8 cellular contexts compared by ENCODE assay signal in genomic region chr7:108570146-108570755, GRCh38. TPM values are rescaled to one million over a fixed set of nuclear protein-coding genes. Genes with fewer than 3 reads are reported as not detected.
DNase-seq lines count a peak whose midpoint lies in the region; ATAC-seq and TF ChIP-seq lines count a peak whose summit lies in the region.

No MANE protein-coding gene starts in this region.

- H3K27me3 Mint-ChIP-seq in CD4-positive, CD25-positive, alpha-beta regulatory T cell, result peaks cover 7% of the 10 kb centered on the region
- peaks cover 4% of the 10 kb centered on the region for H3K27me3 Mint-ChIP-seq in glutamatergic neuron (ENCODE audit: unreplicated experiment)

- H3K36me3 Mint-ChIP-seq in CD4-positive, CD25-positive, alpha-beta regulatory T cell, result peaks cover 18% of the 10 kb centered on the region
- no peaks in the 10 kb centered on the region for H3K36me3 Mint-ChIP-seq in glutamatergic neuron (ENCODE audit: unreplicated experiment)

- peaks cover 0 to 6% (median 0%) of the 10 kb centered on the region in 7 donors for H3K9me3 Mint-ChIP-seq in CD4-positive, CD25-positive, alpha-beta regulatory T cell
- H3K9me3 Mint-ChIP-seq in glutamatergic neuron (ENCODE audit: unreplicated experiment), result peaks cover 7% of the 10 kb centered on the region

- BruUV-seq in Panc1 (replicated peaks; lab: Mats Ljungman, UMichigan), result no TSS peak

- 0 to 1% (median 0%) methylated on average over 36 of the region's 36 CpGs for WGBS in ovary, 3 donors

- peak overlapping the region; percentile 98 to 100 (median 100) for H3K27ac Mint-ChIP-seq in CD4-positive, CD25-positive, alpha-beta regulatory T cell
- H3K27ac Mint-ChIP-seq in glutamatergic neuron (ENCODE audit: unreplicated experiment), result peak overlapping the region; percentile 96

- POLR2A ChIA-PET in Panc1 (lab: Charles Lee), result interaction anchor here (0.5 to 0.7 kb wide), 2 partner anchors 45 to 642 kb away, joined by 3 to 5 read pairs; no protein-coding TSS in a partner anchor

- H3K4me3 ChIP-seq in CD4-positive, CD25-positive, alpha-beta regulatory T cell (ENCODE audit: low read depth, low read length), result peak overlapping the region; percentile 89
- H3K4me3 ChIP-seq in Panc1 (ENCODE audit: low read depth in 2 of 2, low read length in 2 of 2) (peak overlapping the region; percentile 72 to 92), ovary (peak overlapping the region; percentile 92), upper lobe of right lung (peak overlapping the region; percentile 86)

- H3K36me3 ChIP-seq in CD4-positive, CD25-positive, alpha-beta regulatory T cell (ENCODE audit: control insufficient read depth, insufficient read depth, low read length), result peaks cover 24% of the 10 kb centered on the region
- H3K36me3 ChIP-seq in Panc1 (ENCODE audit: control insufficient read depth, insufficient read depth, low read length) (peaks cover 21% of the 10 kb centered on the region), ovary (no peaks in the 10 kb centered on the region), upper lobe of right lung (peaks cover 36% of the 10 kb centered on the region)

- peak overlapping the region; percentile 100 for H3K27ac ChIP-seq in CD4-positive, CD25-positive, alpha-beta regulatory T cell (ENCODE audit: insufficient read depth, low read length, poor library complexity, severe bottlenecking)
- H3K27ac ChIP-seq in Panc1 (ENCODE audit: low read length) (peak overlapping the region; percentile 80), ovary (peak overlapping the region; percentile 85 to 88), upper lobe of right lung (peak overlapping the region; percentile 95)

- H3K4me1 Mint-ChIP-seq in CD4-positive, CD25-positive, alpha-beta regulatory T cell, result peaks cover 24 to 71% (median 44%) of the 10 kb centered on the region in 4 donors
- peaks cover 10% of the 10 kb centered on the region for H3K4me1 Mint-ChIP-seq in glutamatergic neuron (ENCODE audit: low read depth, unreplicated experiment)

- peaks cover 40% of the 10 kb centered on the region for H3K4me1 ChIP-seq in CD4-positive, CD25-positive, alpha-beta regulatory T cell (ENCODE audit: control insufficient read depth, insufficient read depth, low read length, poor library complexity, severe bottlenecking)
- peaks cover 9% of the 10 kb centered on the region; the same call in 1 of the 2 replicates for H3K4me1 ChIP-seq in Panc1 (ENCODE audit: control insufficient read depth, insufficient read depth, low read length)
- peaks cover 2% of the 10 kb centered on the region for H3K4me1 ChIP-seq in ovary (ENCODE audit: insufficient read depth)
- peaks cover 55% of the 10 kb centered on the region for H3K4me1 ChIP-seq in upper lobe of right lung

- ATAC-seq in CD4-positive, CD25-positive, alpha-beta regulatory T cell (ENCODE audit: low read depth in 2 of 2), result no peak
- ATAC-seq in GM19452 (IDR thresholded peaks at IDR 0.05; ENCODE audit: unreplicated experiment) (peak; percentile 18), HG03571 (IDR thresholded peaks at IDR 0.05; ENCODE audit: unreplicated experiment) (peak; percentile 10), Panc1 (peak; percentile 18), upper lobe of right lung (peak; percentile 68)

- TF ChIP-seq EP300 in ovary (IDR thresholded peaks at IDR 0.05), result no peak

- intact Hi-C loops in Panc1 (cut with micrococcal nuclease; ENCODE audit: unreplicated experiment) (no loop called here), ovary (cut with DNase I) (no loop called here), upper lobe of right lung (cut with DNase I) (no loop called here)

- no peak for TF ChIP-seq POLR2A in ovary (IDR thresholded peaks at IDR 0.05)

- in situ Hi-C loops in Panc1 (cut with HindIII; ENCODE audit: low pct_unique_long_range_greater_than_20kb, low sequenced_read_pairs), result no loop called here

- CTCF ChIA-PET in Panc1 (lab: Charles Lee), result no interaction called here

- H3K9me3 ChIP-seq in CD4-positive, CD25-positive, alpha-beta regulatory T cell (ENCODE audit: control insufficient read depth in 2 of 2, low read length in 2 of 2), result no peaks in the 10 kb centered on the region
- H3K9me3 ChIP-seq in Panc1 (ENCODE audit: control insufficient read depth, insufficient read depth, low read depth, low read length), result no peaks in the 10 kb centered on the region
- no peaks in the 10 kb centered on the region for H3K9me3 ChIP-seq in ovary
- no peaks in the 10 kb centered on the region for H3K9me3 ChIP-seq in upper lobe of right lung

- no peaks in the 10 kb centered on the region for H3K27me3 ChIP-seq in CD4-positive, CD25-positive, alpha-beta regulatory T cell (ENCODE audit: control insufficient read depth, insufficient read depth, low read length)
- H3K27me3 ChIP-seq in Panc1 (ENCODE audit: control insufficient read depth, insufficient read depth, low read length) (no peaks in the 10 kb centered on the region), ovary (no peaks in the 10 kb centered on the region), upper lobe of right lung (no peaks in the 10 kb centered on the region)

- TF ChIP-seq CTCF in Panc1 (IDR thresholded peaks at IDR 0.05) (no peak), glutamatergic neuron (IDR thresholded peaks at IDR 0.05; ENCODE audit: partially characterized antibody, unreplicated experiment) (no peak), ovary (IDR thresholded peaks at IDR 0.05) (no peak), upper lobe of right lung (IDR thresholded peaks at IDR 0.05) (no peak)

- peak in 2 of 3 donors; percentile 25 to 70 for DNase-seq in CD4-positive, CD25-positive, alpha-beta regulatory T cell
- DNase-seq in Panc1 (ENCODE audit: low read depth, low spot score) (no peak), glutamatergic neuron (no peak), ovary (peak in 1 of 5 donors; percentile 38), upper lobe of right lung (peak; percentile 73)
- peak; percentile 51 for DNase-seq in activated naive CD4-positive, alpha-beta T cell treated with Interleukin-2 at 50 U/mL for 16 hours

- peak overlapping the region; percentile 96 to 99 (median 96) for H3K4me3 Mint-ChIP-seq in CD4-positive, CD25-positive, alpha-beta regulatory T cell
- peak overlapping the region; percentile 95 for H3K4me3 Mint-ChIP-seq in glutamatergic neuron (ENCODE audit: unreplicated experiment)

RNA-seq across cellular contexts. Expression of gene DNAJB9, which starts 0.6 kb away (rescaled TPM):
- 53.3 TPM for total RNA-seq in CD4-positive, CD25-positive, alpha-beta regulatory T cell
- 10 to 100 TPM; 26.3 to 52.2 (median 38.8) TPM for polyA plus RNA-seq in CD4-positive, CD25-positive, alpha-beta regulatory T cell
- 11.1 TPM for total RNA-seq in Panc1 (2021; ENCODE audit: unreplicated experiment)
- 18.7 TPM for polyA plus RNA-seq in Panc1 (2012; ENCODE audit: insufficient read length)
- 21.6 TPM for total RNA-seq in glutamatergic neuron (ENCODE audit: unreplicated experiment)
- total RNA-seq in ovary, result 10 to 100 TPM; 17.5 to 44.2 (median 26.5) TPM
- 10 to 100 TPM; 21.7 to 23.7 TPM for polyA plus RNA-seq in ovary
- 36.5 TPM for total RNA-seq in upper lobe of right lung

RNA-seq across cellular contexts. Expression of gene THAP5, which starts 0.7 kb away (rescaled TPM):
- 20.2 TPM for total RNA-seq in CD4-positive, CD25-positive, alpha-beta regulatory T cell
- polyA plus RNA-seq in CD4-positive, CD25-positive, alpha-beta regulatory T cell, result 10 to 100 TPM; 11.3 to 33.7 (median 19.2) TPM
- total RNA-seq in Panc1 (2021; ENCODE audit: unreplicated experiment) (24.6 TPM), glutamatergic neuron (ENCODE audit: unreplicated experiment) (10.2 TPM), ovary (10 to 100 TPM; 18.2 to 44.5 (median 37.5) TPM), upper lobe of right lung (26.3 TPM)
- 8.6 TPM for polyA plus RNA-seq in Panc1 (2012; ENCODE audit: insufficient read length)
- polyA plus RNA-seq in ovary, result 10 to 100 TPM; 17.0 to 20.5 TPM

RNA-seq across cellular contexts. Expression of gene PNPLA8, which starts 44.3 kb away (rescaled TPM):
- 62.5 TPM for total RNA-seq in CD4-positive, CD25-positive, alpha-beta regulatory T cell
- 10 to 100 TPM; 23.3 to 33.0 (median 29.4) TPM for polyA plus RNA-seq in CD4-positive, CD25-positive, alpha-beta regulatory T cell
- total RNA-seq in Panc1 (2021; ENCODE audit: unreplicated experiment) (18.1 TPM), glutamatergic neuron (ENCODE audit: unreplicated experiment) (46.4 TPM), ovary (10 to 100 TPM; 21.2 to 39.7 (median 26.2) TPM), upper lobe of right lung (27.4 TPM)
- polyA plus RNA-seq in Panc1 (2012; ENCODE audit: insufficient read length), result 20.0 TPM
- polyA plus RNA-seq in ovary, result 10 to 100 TPM; 16.8 to 18.1 TPM

Comparison
In these comparisons a context has a peak if more than half of its experiments do, and no peak if none do; other contexts are left out.
1. ATAC-seq: peak in GM19452 (single experiment), HG03571 (single experiment), Panc1 (single experiment) and upper lobe of right lung (single experiment); none in CD4-positive, CD25-positive, alpha-beta regulatory T cell (0 of 2).
2. DNase-seq: peak in CD4-positive, CD25-positive, alpha-beta regulatory T cell (2 of 3), activated naive CD4-positive, alpha-beta T cell treated with Interleukin-2 at 50 U/mL for 16 hours (single experiment) and upper lobe of right lung (single experiment); none in Panc1 (single experiment) and glutamatergic neuron (single experiment).
3. Peak in every context shown above with its lines, with median percentiles within 50 percentile points of each other: H3K27ac ChIP-seq and H3K4me3 ChIP-seq.